In the genomic region with DNA sequence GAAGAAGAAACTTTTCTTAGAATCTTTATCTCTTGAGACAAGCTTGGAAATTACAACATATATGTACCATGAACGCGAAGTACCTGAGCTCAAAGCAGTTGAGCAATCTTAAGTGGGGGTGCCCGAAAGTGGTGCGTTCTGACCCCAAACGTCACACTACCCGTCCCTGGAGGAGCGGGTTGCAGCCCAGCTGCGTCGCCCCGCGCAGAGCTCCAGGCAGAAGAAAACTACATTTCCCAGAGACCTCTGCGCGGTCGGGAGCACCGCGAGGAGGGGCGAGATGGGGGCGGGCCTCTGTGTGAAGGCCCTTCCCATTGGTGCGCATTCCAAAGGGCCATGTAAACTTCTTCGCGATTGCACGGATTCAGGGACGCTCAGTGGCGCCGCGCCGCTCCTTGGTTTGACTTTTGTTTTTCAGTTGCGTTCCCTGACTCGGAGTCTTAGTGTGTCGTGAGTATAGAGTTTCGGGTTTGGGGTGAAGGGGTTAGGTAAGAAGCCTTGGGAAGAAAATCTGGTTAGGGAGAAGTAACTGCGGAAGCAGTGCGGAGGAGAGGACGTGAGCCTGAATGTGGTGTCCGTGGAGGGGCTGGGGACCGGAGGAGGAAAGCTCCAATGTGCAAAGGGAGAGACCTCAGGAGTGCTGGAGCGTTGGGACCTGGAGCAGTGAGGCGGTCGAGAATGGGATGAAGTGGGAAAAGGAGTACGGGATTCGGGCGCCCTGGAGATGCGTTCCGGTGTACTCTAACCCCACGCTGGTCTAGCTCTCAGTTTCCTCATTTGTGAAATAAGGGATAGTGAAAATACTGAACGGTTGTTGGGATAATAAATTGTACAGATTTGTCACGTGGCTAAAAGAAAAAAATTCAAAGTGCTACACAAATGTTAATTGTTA, we compare ENCODE assay signal across 8 cellular contexts. TPM values are rescaled to one million over a fixed set of nuclear protein-coding genes. Genes with fewer than 3 reads are reported as not detected.
DNase-seq lines count a peak whose midpoint lies in the region; ATAC-seq, FAIRE-seq and TF ChIP-seq lines count a peak whose summit lies in the region.

TSS of gene CCDC77 (plus strand) at position 410 of the 892 bp plus-strand sequence. CDS start 7,740 bp downstream, outside the sequence.

- H3K27ac ChIP-seq in RWPE2 (ENCODE audit: poor library complexity, severe bottlenecking) (no peak within 1 kb of the TSS), iPS DF 6.9 (ENCODE audit: low read length) (no peak within 1 kb of the TSS), small intestine (ENCODE audit: low read depth in 1 of 2, low read length in 1 of 2) (peak within 1 kb of the TSS; percentile 37 to 78)

- peak; percentile 97 for ATAC-seq in HG02852 (IDR thresholded peaks at IDR 0.05; ENCODE audit: unreplicated experiment)
- peak; percentile 99 for ATAC-seq in RWPE2 (ENCODE audit: low read depth)

- H3K36me3 ChIP-seq in RWPE2 (ENCODE audit: low read depth): peaks cover 9% of the 10 kb centered on the region
- peaks cover 5% of the 10 kb centered on the region for H3K36me3 ChIP-seq in iPS DF 6.9 (ENCODE audit: control insufficient read depth, insufficient read depth, low read length)
- H3K36me3 ChIP-seq in small intestine (ENCODE audit: control insufficient read depth in 2 of 2, insufficient read depth in 2 of 2, low read length in 2 of 2): no peaks in the 10 kb centered on the region

- in situ Hi-C loops in astrocyte of the cerebellum (cut with HindIII; ENCODE audit: low sequenced_read_pairs): no loop called here

- DNase-seq in RWPE2 (ENCODE audit: low spot score) (peak; percentile 83), astrocyte of the cerebellum (ENCODE audit: low read depth) (peak; percentile 79), iPS DF 6.9 (ENCODE audit: low read depth, low spot score) (peak; percentile 73), small intestine (peak; percentile 96), NOMO-1 treated with dmso at 0.1 percent for 144 hours (lab: John Stamatoyannopoulos, UW; ENCODE audit: unreplicated experiment) (no peak), MV-4-11 (lab: John Stamatoyannopoulos, UW) (no peak)

- TF ChIP-seq CTCF in RWPE2 (IDR thresholded peaks at IDR 0.05; ENCODE audit: poor library complexity, severe bottlenecking): peak; percentile 13
- peak; percentile 34 for TF ChIP-seq CTCF in astrocyte of the cerebellum (IDR thresholded peaks at IDR 0.05; ENCODE audit: low read depth, low read length, missing control alignments)

- H3K9me3 ChIP-seq in RWPE2 (ENCODE audit: severe bottlenecking) (no peaks in the 10 kb centered on the region), iPS DF 6.9 (ENCODE audit: control insufficient read depth, insufficient read depth, low read length) (no peaks in the 10 kb centered on the region), small intestine (ENCODE audit: control insufficient read depth, low read depth) (no peaks in the 10 kb centered on the region)

- FAIRE-seq in small intestine (lab: Jason Lieb, UNC): no peak

- H3K4me3 ChIP-seq in RWPE2 (ENCODE audit: severe bottlenecking) (peak within 1 kb of the TSS; percentile 60), astrocyte of the cerebellum (ENCODE audit: low read depth, low read length) (peak within 1 kb of the TSS; percentile 52), iPS DF 6.9 (ENCODE audit: low read length) (peak within 1 kb of the TSS; percentile 96), small intestine (ENCODE audit: low read depth in 1 of 2, low read length in 2 of 2) (peak within 1 kb of the TSS; percentile 50 to 60)

- no CpG with 5 or more reads among the region's 47 CpGs for WGBS in iPS DF 6.9 (ENCODE audit: insufficient coverage, insufficient read length)
- 0% methylated on average over 47 of the region's 47 CpGs for WGBS in small intestine, 3 donors

- peak; percentile 55 for TF ChIP-seq POLR2A in GM15510 (IDR thresholded peaks at IDR 0.05; ENCODE audit: borderline replicate concordance, extremely low read depth, insufficient read length)

- H3K4me1 ChIP-seq in RWPE2 (ENCODE audit: insufficient read depth, poor library complexity, severe bottlenecking) (peaks cover 11% of the 10 kb centered on the region), iPS DF 6.9 (ENCODE audit: control insufficient read depth, insufficient read depth, low read length) (peaks cover 1% of the 10 kb centered on the region; the same call in 1 of the 2 replicates), small intestine (ENCODE audit: control insufficient read depth in 2 of 2, insufficient read depth in 1 of 2, low read depth in 1 of 2, low read length in 1 of 2) (peaks cover 2 to 3% of the 10 kb centered on the region in 2 donors)

- H3K27me3 ChIP-seq in RWPE2 (ENCODE audit: insufficient read depth, poor library complexity, severe bottlenecking) (no peaks in the 10 kb centered on the region), iPS DF 6.9 (ENCODE audit: control insufficient read depth, insufficient read depth, low read length) (no peaks in the 10 kb centered on the region), small intestine (ENCODE audit: control insufficient read depth in 2 of 2, insufficient read depth in 2 of 2, low read length in 2 of 2) (no peaks in the 10 kb centered on the region)

RNA-seq across cellular contexts. Expression of gene CCDC77, which starts in this region (rescaled TPM):
- polyA plus RNA-seq in small intestine: 1 to 10 TPM; 3.2 to 5.2 (median 3.4) TPM

Comparison
In these comparisons a context has a peak if more than half of its experiments do, and no peak if none do; other contexts are left out.
1. DNase-seq: peak in RWPE2 (single experiment), astrocyte of the cerebellum (single experiment), iPS DF 6.9 (single experiment) and small intestine (single experiment); none in NOMO-1 treated with dmso at 0.1 percent for 144 hours (single experiment) and MV-4-11 (single experiment).
2. H3K27ac ChIP-seq: peak in small intestine (2 of 2); none in RWPE2 (single experiment) and iPS DF 6.9 (single experiment).
3. Peak in every context shown above with its lines, with median percentiles within 50 percentile points of each other: H3K4me3 ChIP-seq.